In genomic region chr6:25136879-25137278, GRCh38 we compare ENCODE assay signal across 10 cellular contexts.
DNase-seq lines count a peak whose midpoint lies in the region; ATAC-seq, FAIRE-seq and TF ChIP-seq lines count a peak whose summit lies in the region.
"Had no signal": no experiment of that assay in that cellular context is flagged by ENCODE, and none has a peak within 500 bp of the region (broad histone marks: within the 10 kb centered on the region; RNA-seq: fewer than 3 reads in every experiment).

No MANE protein-coding gene starts in this region.

- peak; percentile 25 for DNase-seq in activated CD4-positive, alpha-beta T cell treated with anti-CD3 and anti-CD28 coated beads for 36 hours
- no peak for DNase-seq in activated CD4-positive, alpha-beta T cell treated with anti-CD3 and anti-CD28 coated beads for 4 hours
- DNase-seq in activated naive CD8-positive, alpha-beta T cell treated with anti-CD3 and anti-CD28 coated beads, Interleukin-2, amount 10 ng/mL, durations not matched to agents 7 days and 5 days, result no peak
- no peak for DNase-seq in kidney
- no peak for DNase-seq in NCI-H345 (lab: John Stamatoyannopoulos, UW)
- no peak for DNase-seq in AG08396 (ENCODE audit: low spot score)
- DNase-seq: islet precursor cell had no signal

- H3K27ac ChIP-seq in kidney (ENCODE audit: low read depth in 2 of 2, low read length in 2 of 2) (peak overlapping the region; percentile 77 to 95), temporal lobe (ENCODE audit: low read depth, low read length) (peak overlapping the region; percentile 17)

- H3K4me3 Mint-ChIP-seq in activated CD4-positive, alpha-beta T cell treated with anti-CD3 and anti-CD28 coated beads for 36 hours, result peak overlapping the region; percentile 81
- peak overlapping the region; percentile 95 for H3K4me3 Mint-ChIP-seq in activated naive CD8-positive, alpha-beta T cell treated with anti-CD3 and anti-CD28 coated beads, Interleukin-2, amount 10 ng/mL, durations not matched to agents 7 days and 5 days

- H3K27ac Mint-ChIP-seq in activated CD4-positive, alpha-beta T cell treated with anti-CD3 and anti-CD28 coated beads for 36 hours, result peak overlapping the region; percentile 97
- peak overlapping the region; percentile 93 for H3K27ac Mint-ChIP-seq in activated naive CD8-positive, alpha-beta T cell treated with anti-CD3 and anti-CD28 coated beads, Interleukin-2, amount 10 ng/mL, durations not matched to agents 7 days and 5 days

- no peaks in the 10 kb centered on the region for H3K27me3 Mint-ChIP-seq in activated CD4-positive, alpha-beta T cell treated with anti-CD3 and anti-CD28 coated beads for 36 hours
- no peaks in the 10 kb centered on the region for H3K27me3 Mint-ChIP-seq in activated naive CD8-positive, alpha-beta T cell treated with anti-CD3 and anti-CD28 coated beads, Interleukin-2, amount 10 ng/mL, durations not matched to agents 7 days and 5 days

- no peak for TF ChIP-seq CTCF in kidney (IDR thresholded peaks at IDR 0.05; ENCODE audit: borderline replicate concordance, extremely low read depth, insufficient read depth)

- POLR2A ChIA-PET in activated CD4-positive, alpha-beta T cell treated with anti-CD3 and anti-CD28 coated beads for 36 hours (lab: Charles Lee), result no interaction called here
- POLR2A ChIA-PET in activated naive CD8-positive, alpha-beta T cell treated with anti-CD3 and anti-CD28 coated beads, Interleukin-2, amount 10 ng/mL, durations not matched to agents 7 days and 5 days (lab: Charles Lee), result no interaction called here

- H3K9me3 ChIP-seq in kidney (ENCODE audit: control insufficient read depth in 1 of 2, low read length in 2 of 2), result no peaks in the 10 kb centered on the region

- peak overlapping the region; percentile 75 to 76 for H3K4me3 ChIP-seq in kidney (ENCODE audit: low read length in 2 of 2)

- H3K4me1 ChIP-seq in kidney (ENCODE audit: control insufficient read depth in 1 of 2, insufficient read depth in 1 of 2, low read depth in 1 of 2, low read length in 2 of 2), result peaks cover 3 to 7% of the 10 kb centered on the region in 2 donors

- peaks cover 38% of the 10 kb centered on the region for H3K4me1 Mint-ChIP-seq in activated CD4-positive, alpha-beta T cell treated with anti-CD3 and anti-CD28 coated beads for 36 hours
- H3K4me1 Mint-ChIP-seq in activated naive CD8-positive, alpha-beta T cell treated with anti-CD3 and anti-CD28 coated beads, Interleukin-2, amount 10 ng/mL, durations not matched to agents 7 days and 5 days, result peaks cover 24% of the 10 kb centered on the region

- peaks cover 56% of the 10 kb centered on the region for H3K36me3 Mint-ChIP-seq in activated CD4-positive, alpha-beta T cell treated with anti-CD3 and anti-CD28 coated beads for 36 hours (ENCODE audit: low read depth)
- H3K36me3 Mint-ChIP-seq in activated naive CD8-positive, alpha-beta T cell treated with anti-CD3 and anti-CD28 coated beads, Interleukin-2, amount 10 ng/mL, durations not matched to agents 7 days and 5 days, result peaks cover 43% of the 10 kb centered on the region

- H3K9me3 Mint-ChIP-seq in activated CD4-positive, alpha-beta T cell treated with anti-CD3 and anti-CD28 coated beads for 36 hours (ENCODE audit: low read depth), result peaks cover 17% of the 10 kb centered on the region
- peaks cover 8% of the 10 kb centered on the region for H3K9me3 Mint-ChIP-seq in activated naive CD8-positive, alpha-beta T cell treated with anti-CD3 and anti-CD28 coated beads, Interleukin-2, amount 10 ng/mL, durations not matched to agents 7 days and 5 days

- no peaks in the 10 kb centered on the region for H3K36me3 ChIP-seq in kidney (ENCODE audit: control insufficient read depth in 1 of 2, insufficient read depth in 2 of 2, low read length in 2 of 2)

- no peak for FAIRE-seq in kidney (lab: Jason Lieb, UNC)
- FAIRE-seq: A204.1 had no signal

- H3K9ac ChIP-seq in kidney (ENCODE audit: low read length in 2 of 2), result peak overlapping the region; percentile 65 to 82

- CTCF ChIA-PET in activated CD4-positive, alpha-beta T cell treated with anti-CD3 and anti-CD28 coated beads for 36 hours (lab: Charles Lee), result no interaction called here

- no peak for ATAC-seq in activated CD4-positive, alpha-beta T cell treated with anti-CD3 and anti-CD28 coated beads for 36 hours
- ATAC-seq in activated naive CD8-positive, alpha-beta T cell treated with anti-CD3 and anti-CD28 coated beads, Interleukin-2, amount 10 ng/mL, durations not matched to agents 7 days and 5 days (ENCODE audit: low read depth), result no peak
- no peak for ATAC-seq in HG02840 (IDR thresholded peaks at IDR 0.05; ENCODE audit: low FRiP score, unreplicated experiment)

- intact Hi-C loops in activated CD4-positive, alpha-beta T cell treated with anti-CD3 and anti-CD28 coated beads for 36 hours (cut with DNase I, micrococcal nuclease), result loop anchor here (5.0 to 10.0 kb wide), 4 partner anchors 50 to 825 kb away; partner anchors contain the start of gene TRIM38 (in 1 of the 2)
- intact Hi-C loops in kidney (cut with DNase I), result no loop called here
